8 cellular contexts compared by ENCODE assay signal in genomic region chr20:36461600-36462439, GRCh38.
DNase-seq lines count a peak whose midpoint lies in the region; ATAC-seq and TF ChIP-seq lines count a peak whose summit lies in the region.

No MANE protein-coding gene starts in this region.

- H2AFZ ChIP-seq in Karpas-422 (ENCODE audit: low read length), result peak overlapping the region; percentile 48; the same call in 1 of the 2 replicates

- peak overlapping the region; percentile 95 to 100 (median 99) for H3K4me2 ChIP-seq in BLaER1 treated with 17β-estradiol and CSF1 and Interleukin-3, amounts not matched to agents 10 nM and 100 nM
- peak overlapping the region; percentile 94 for H3K4me2 ChIP-seq in Karpas-422 (ENCODE audit: low read depth, low read length, poor library complexity, severe bottlenecking)

- H3K27me3 ChIP-seq in BLaER1 treated with 17β-estradiol and CSF1 and Interleukin-3, amounts not matched to agents 10 nM and 100 nM, result no peaks in the 10 kb centered on the region
- no peaks in the 10 kb centered on the region for H3K27me3 ChIP-seq in Karpas-422 (ENCODE audit: low read length)
- H3K27me3 ChIP-seq in lung (ENCODE audit: control insufficient read depth, insufficient read depth), result no peaks in the 10 kb centered on the region

- peaks cover 36 to 45% (median 43%) of the 10 kb centered on the region in 11 experiments for H4K20me1 ChIP-seq in BLaER1 treated with 17β-estradiol and CSF1 and Interleukin-3, amounts not matched to agents 10 nM and 100 nM
- H4K20me1 ChIP-seq in Karpas-422 (ENCODE audit: insufficient read depth, low read depth, low read length), result peaks cover 8% of the 10 kb centered on the region; the same call in 1 of the 2 replicates

- H3K9me2 ChIP-seq in Karpas-422 (replicated peaks; ENCODE audit: insufficient read depth, low read length), result no peaks in the 10 kb centered on the region

- peak; percentile 69 for DNase-seq in Karpas-422
- peak; percentile 32 for DNase-seq in activated CD4-positive, alpha-beta T cell treated with anti-CD3 and anti-CD28 coated beads, Interleukin-2, amount 50 U/mL, for 1 hour
- peak; percentile 29 for DNase-seq in effector CD4-positive, alpha-beta T cell
- DNase-seq in lung (ENCODE audit: low spot score), result peak; percentile 55
- DNase-seq in substantia nigra (lab: John Stamatoyannopoulos, UW), result peak in 32 of 49 donors; percentile 29 to 77 (median 61)

- peaks cover 0 to 10% (median 0%) of the 10 kb centered on the region in 11 experiments; a peak in 3 of 22 replicates for H3K36me3 ChIP-seq in BLaER1 treated with 17β-estradiol and CSF1 and Interleukin-3, amounts not matched to agents 10 nM and 100 nM
- H3K36me3 ChIP-seq in Karpas-422 (ENCODE audit: insufficient read depth, low read length) (no peaks in the 10 kb centered on the region), lung (ENCODE audit: control insufficient read depth in 2 of 2, insufficient read depth in 2 of 2, low read length in 2 of 2) (no peaks in the 10 kb centered on the region)

- peak overlapping the region; percentile 86 to 96 (median 92) for H3K9ac ChIP-seq in BLaER1 treated with 17β-estradiol and CSF1 and Interleukin-3, amounts not matched to agents 10 nM and 100 nM
- H3K9ac ChIP-seq in Karpas-422 (ENCODE audit: low read length), result peak overlapping the region; percentile 74

- 1 to 2% methylated on average over 24 to 44 of the region's 58 CpGs for WGBS in lung, 2 donors

- peaks cover 46 to 52% (median 48%) of the 10 kb centered on the region in 10 experiments for H3K4me1 ChIP-seq in BLaER1 treated with 17β-estradiol and CSF1 and Interleukin-3, amounts not matched to agents 10 nM and 100 nM
- H3K4me1 ChIP-seq in Karpas-422 (ENCODE audit: low read length), result peaks cover 21% of the 10 kb centered on the region
- H3K4me1 ChIP-seq in lung (ENCODE audit: control insufficient read depth in 2 of 2, insufficient read depth in 2 of 2, low read length in 2 of 2), result peaks cover 20 to 26% of the 10 kb centered on the region in 2 donors

- ATAC-seq in GM19438 (IDR thresholded peaks at IDR 0.05; ENCODE audit: low read depth, unreplicated experiment) (peak; percentile 14), lung (ENCODE audit: insufficient read depth, low FRiP score) (no peak), HG03097 (IDR thresholded peaks at IDR 0.05; ENCODE audit: low FRiP score, unreplicated experiment) (no peak)

- TF ChIP-seq CTCF in lung (IDR thresholded peaks at IDR 0.05; ENCODE audit: control extremely low read depth, extremely low read depth), result no peak

- H3K79me2 ChIP-seq in Karpas-422 (ENCODE audit: low read length), result no peaks in the 10 kb centered on the region

- peak overlapping the region; percentile 80 to 94 (median 90) for H3K27ac ChIP-seq in BLaER1 treated with 17β-estradiol and CSF1 and Interleukin-3, amounts not matched to agents 10 nM and 100 nM
- H3K27ac ChIP-seq in Karpas-422 (ENCODE audit: low read length) (no peak overlapping the region), lung (ENCODE audit: low read depth in 1 of 2, low read length in 1 of 2) (peak overlapping the region; percentile 91 to 97), substantia nigra (ENCODE audit: low read depth, low read length, poor library complexity, severe bottlenecking) (peak overlapping the region; percentile 60)

- peak overlapping the region; percentile 78 to 97 (median 94) for H3K4me3 ChIP-seq in BLaER1 treated with 17β-estradiol and CSF1 and Interleukin-3, amounts not matched to agents 10 nM and 100 nM
- peak overlapping the region; percentile 78 for H3K4me3 ChIP-seq in Karpas-422 (ENCODE audit: low read length)
- H3K4me3 ChIP-seq in lung, result peak overlapping the region; percentile 59

- no peaks in the 10 kb centered on the region for H3K9me3 ChIP-seq in BLaER1 treated with 17β-estradiol and CSF1 and Interleukin-3, amounts not matched to agents 10 nM and 100 nM (replicated peaks in 1 of 11)
- H3K9me3 ChIP-seq in Karpas-422 (ENCODE audit: low read length) (no peaks in the 10 kb centered on the region), lung (ENCODE audit: control insufficient read depth in 2 of 2, insufficient read depth in 1 of 2, low read length in 1 of 2) (no peaks in the 10 kb centered on the region)
